9 cellular contexts compared by ENCODE assay signal in the genomic region with DNA sequence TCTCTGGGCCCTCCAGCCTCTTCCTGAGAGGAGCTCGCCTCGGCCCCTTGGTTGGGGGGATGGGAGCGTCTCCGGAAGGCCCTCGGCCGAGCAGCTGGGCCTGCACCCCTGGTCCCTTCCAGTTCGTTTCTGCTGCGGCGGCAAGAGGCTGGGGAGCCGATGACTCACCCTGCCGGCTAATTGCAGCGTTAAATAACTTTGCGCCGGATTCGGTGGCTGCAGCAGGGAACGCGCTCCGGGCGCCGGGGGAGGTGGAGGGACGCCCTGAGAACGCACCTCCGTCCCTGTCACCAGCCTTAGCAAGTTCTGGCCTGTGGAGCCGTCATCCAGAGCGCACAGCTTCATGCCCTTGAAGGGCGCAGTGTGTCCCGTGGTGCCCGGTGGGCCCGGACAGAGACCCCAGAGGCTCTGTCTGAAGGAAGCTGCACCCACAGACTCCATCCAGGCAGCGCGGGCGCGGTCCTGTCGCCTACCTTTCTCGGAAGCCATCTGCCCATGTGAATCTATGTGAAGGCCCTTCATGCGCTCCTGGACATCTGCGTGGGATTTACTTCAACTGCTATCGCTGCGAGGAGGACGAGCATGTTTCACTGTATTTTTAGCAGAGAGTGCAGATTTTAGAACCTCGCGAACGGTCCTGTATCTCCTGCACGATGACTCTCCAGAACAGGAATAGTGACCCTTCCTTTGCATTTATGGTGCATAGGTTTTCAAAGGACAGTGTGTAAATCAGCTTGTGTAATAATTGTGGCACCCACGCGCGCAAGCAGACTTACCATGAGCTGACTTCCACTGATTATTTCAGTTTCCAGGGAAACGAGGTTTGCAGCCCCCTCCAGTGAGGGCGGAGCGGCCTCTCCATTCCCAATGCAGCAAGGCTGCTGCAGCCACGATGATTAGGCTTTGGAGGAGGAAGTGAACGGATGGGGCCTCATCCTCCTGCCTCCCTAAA. TPM values are rescaled to one million over a fixed set of nuclear protein-coding genes. Genes with fewer than 3 reads are reported as not detected.
DNase-seq lines count a peak whose midpoint lies in the region; ATAC-seq, FAIRE-seq and TF ChIP-seq lines count a peak whose summit lies in the region.
"Had no signal": no experiment of that assay in that cellular context is flagged by ENCODE, and none has a peak within 500 bp of the region (broad histone marks: within the 10 kb centered on the region; RNA-seq: fewer than 3 reads in every experiment).

No MANE protein-coding gene starts in this region.

- ATAC-seq in Panc1: peak; percentile 68
- peak; percentile 50 for ATAC-seq in foreskin keratinocyte
- no peak for ATAC-seq in HG03565 (IDR thresholded peaks at IDR 0.05; ENCODE audit: unreplicated experiment)
- ATAC-seq in HG03520 (IDR thresholded peaks at IDR 0.05; ENCODE audit: unreplicated experiment): no peak

- CTCF ChIA-PET in Panc1 (lab: Charles Lee): no interaction called here

- TF ChIP-seq CTCF in Panc1 (IDR thresholded peaks at IDR 0.05): no peak
- no peak for TF ChIP-seq CTCF in foreskin keratinocyte (conservative IDR thresholded peaks at IDR 0.05)

- H3K4me1 ChIP-seq in Panc1 (ENCODE audit: control insufficient read depth, insufficient read depth, low read length): peaks cover 4% of the 10 kb centered on the region; the same call in 1 of the 2 replicates
- no peaks in the 10 kb centered on the region for H3K4me1 ChIP-seq in foreskin keratinocyte
- H3K4me1 ChIP-seq in small intestine (ENCODE audit: control insufficient read depth in 2 of 2, insufficient read depth in 1 of 2, low read depth in 1 of 2, low read length in 1 of 2): no peaks in the 10 kb centered on the region

- H3K36me3 Mint-ChIP-seq in T-helper 1 cell treated with Interleukin-12 subunit alpha and Interleukin-12 subunit beta and Interleukin-4 antibody, amounts not matched to agents 30 μg/mL and 1 μg/mL, for 36 hours (ENCODE audit: low read depth): peaks cover 3% of the 10 kb centered on the region

- H3K9me3 Mint-ChIP-seq in T-helper 1 cell treated with Interleukin-12 subunit alpha and Interleukin-12 subunit beta and Interleukin-4 antibody, amounts not matched to agents 30 μg/mL and 1 μg/mL, for 36 hours: peaks cover 8% of the 10 kb centered on the region

- no peak for DNase-seq in T-helper 1 cell
- no peak for DNase-seq in Panc1 (ENCODE audit: low read depth, low spot score)
- peak in 1 of 2 donors; percentile 11 for DNase-seq in foreskin keratinocyte
- peak; percentile 18 for DNase-seq in small intestine
- no peak for DNase-seq in mesenteric fat pad (ENCODE audit: low spot score)

- H3K27me3 ChIP-seq in Panc1 (ENCODE audit: control insufficient read depth, insufficient read depth, low read length): no peaks in the 10 kb centered on the region
- H3K27me3 ChIP-seq in foreskin keratinocyte: peaks cover 75% of the 10 kb centered on the region
- H3K27me3 ChIP-seq in small intestine (ENCODE audit: control insufficient read depth in 2 of 2, insufficient read depth in 2 of 2, low read length in 2 of 2): peaks cover 27 to 46% of the 10 kb centered on the region in 2 donors

- H3K9me3 ChIP-seq in Panc1 (ENCODE audit: control insufficient read depth, insufficient read depth, low read depth, low read length) (no peaks in the 10 kb centered on the region), small intestine (ENCODE audit: control insufficient read depth, low read depth) (no peaks in the 10 kb centered on the region)

- H3K4me1 Mint-ChIP-seq in T-helper 1 cell treated with Interleukin-12 subunit alpha and Interleukin-12 subunit beta and Interleukin-4 antibody, amounts not matched to agents 30 μg/mL and 1 μg/mL, for 36 hours (ENCODE audit: low read depth): peaks cover 3% of the 10 kb centered on the region

- POLR2A ChIA-PET in Panc1 (lab: Charles Lee): interaction anchor here (0.6 kb wide), 1 partner anchor 46 kb away, joined by 3 read pairs; no protein-coding TSS in a partner anchor

- intact Hi-C loops in Panc1 (cut with micrococcal nuclease; ENCODE audit: unreplicated experiment): no loop called here

- H3K36me3 ChIP-seq in Panc1 (ENCODE audit: control insufficient read depth, insufficient read depth, low read length) (no peaks in the 10 kb centered on the region), small intestine (ENCODE audit: control insufficient read depth in 2 of 2, insufficient read depth in 2 of 2, low read length in 2 of 2) (no peaks in the 10 kb centered on the region)

- peaks cover 57% of the 10 kb centered on the region for H3K27me3 Mint-ChIP-seq in T-helper 1 cell treated with Interleukin-12 subunit alpha and Interleukin-12 subunit beta and Interleukin-4 antibody, amounts not matched to agents 30 μg/mL and 1 μg/mL, for 36 hours (ENCODE audit: low read depth)

- H3K4me3 ChIP-seq in Panc1 (ENCODE audit: low read depth in 2 of 2, low read length in 2 of 2) (peak overlapping the region; percentile 28 to 46), small intestine (ENCODE audit: low read depth in 1 of 2, low read length in 2 of 2) (no peak overlapping the region)

- 3 to 7% (median 5%) methylated on average over 43 to 52 of the region's 52 CpGs for WGBS in small intestine, 3 donors

- H3K4me3 Mint-ChIP-seq in T-helper 1 cell treated with Interleukin-12 subunit alpha and Interleukin-12 subunit beta and Interleukin-4 antibody, amounts not matched to agents 30 μg/mL and 1 μg/mL, for 36 hours: peak overlapping the region; percentile 10

- H3K27ac ChIP-seq in Panc1 (ENCODE audit: low read length): no peak overlapping the region
- no peak overlapping the region for H3K27ac ChIP-seq in foreskin keratinocyte
- no peak overlapping the region for H3K27ac ChIP-seq in small intestine (ENCODE audit: low read depth in 1 of 2, low read length in 1 of 2)

- no TSS peak for BruUV-seq in Panc1 (replicated peaks; lab: Mats Ljungman, UMichigan)

- peak overlapping the region; percentile 41 for H3K27ac Mint-ChIP-seq in T-helper 1 cell treated with Interleukin-12 subunit alpha and Interleukin-12 subunit beta and Interleukin-4 antibody, amounts not matched to agents 30 μg/mL and 1 μg/mL, for 36 hours

- FAIRE-seq in small intestine (lab: Jason Lieb, UNC): no peak

- in situ Hi-C loops in Panc1 (cut with HindIII; ENCODE audit: low pct_unique_long_range_greater_than_20kb, low sequenced_read_pairs): no loop called here

RNA-seq across cellular contexts. Expression of gene TMEM271, which starts 1.7 kb away (rescaled TPM):
- total RNA-seq in Panc1 (2021; ENCODE audit: unreplicated experiment) (not detected), foreskin keratinocyte (not detected in 2 replicates), mesenteric fat pad (not detected)
- polyA plus RNA-seq in Panc1 (2012; ENCODE audit: insufficient read length): 0.08 TPM
- polyA plus RNA-seq in foreskin keratinocyte (not detected in 2 replicates), small intestine (under 1 TPM in 1 of 3 donors, not detected in 2; 0.22 TPM)
- total RNA-seq: skeletal muscle tissue had no signal

RNA-seq across cellular contexts. Expression of gene PDE6B, which starts 47.6 kb away (rescaled TPM):
- total RNA-seq in Panc1 (2021; ENCODE audit: unreplicated experiment) (6.5 TPM), foreskin keratinocyte (0.34 and 0.81 TPM in 2 replicates), mesenteric fat pad (2.9 TPM)
- polyA plus RNA-seq in Panc1 (2012; ENCODE audit: insufficient read length): 16.7 TPM
- polyA plus RNA-seq in foreskin keratinocyte (0.34 and 0.45 TPM in 2 replicates), small intestine (1 to 10 TPM in 1 of 3 donors, not detected in 2; 1.8 TPM)

Comparison
In these comparisons a context has a peak if more than half of its experiments do, and no peak if none do; other contexts are left out.
1. ATAC-seq: peak in Panc1 (single experiment) and foreskin keratinocyte (single experiment); none in HG03565 (single experiment) and HG03520 (single experiment).
2. H3K4me3 ChIP-seq: peak in Panc1 (2 of 2); none in small intestine (0 of 2).